ENCODE assay signal across 21 cellular contexts in the genomic region with DNA sequence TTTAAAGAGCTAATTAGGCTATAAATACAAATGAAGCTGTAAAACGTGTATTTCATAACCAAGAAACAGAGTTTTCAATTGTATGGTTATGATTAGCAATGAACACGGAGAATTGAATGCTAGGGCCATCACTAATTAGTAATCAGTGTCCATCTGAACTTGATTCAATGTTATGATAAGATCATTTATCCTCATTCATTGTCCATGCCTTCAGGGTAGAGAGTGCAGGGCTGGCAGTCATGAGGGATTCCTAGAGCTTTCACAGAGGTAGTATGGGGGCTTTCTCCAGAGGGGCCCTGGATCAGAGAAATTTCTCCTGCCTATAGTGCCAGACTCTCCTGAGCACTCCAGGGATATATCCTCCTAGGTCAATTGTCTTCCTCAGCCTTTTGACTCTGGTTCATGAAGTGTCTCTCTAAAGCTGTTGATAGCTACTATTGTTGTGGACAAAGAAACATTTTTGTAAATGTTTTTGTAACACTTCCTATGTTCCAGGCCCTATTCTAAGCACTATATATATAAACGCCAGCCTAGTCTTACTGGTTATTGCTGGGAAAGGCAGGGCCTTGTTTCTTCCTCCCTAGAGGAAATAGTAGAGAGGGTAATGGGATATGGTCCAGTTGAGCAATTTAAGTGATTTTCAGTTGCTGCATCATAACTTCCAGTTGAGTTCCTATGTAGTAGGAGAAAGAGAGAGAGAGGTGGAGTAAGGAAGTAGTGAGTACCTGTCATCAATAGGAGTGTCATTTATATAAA.
DNase-seq lines count a peak whose midpoint lies in the region; ATAC-seq, FAIRE-seq and TF ChIP-seq lines count a peak whose summit lies in the region.
"Had no signal": no experiment of that assay in that cellular context is flagged by ENCODE, and none has a peak within 500 bp of the region (broad histone marks: within the 10 kb centered on the region; RNA-seq: fewer than 3 reads in every experiment).

No MANE protein-coding gene starts in this region.

- H3K9me3 Mint-ChIP-seq in progenitor cell of endocrine pancreas (ENCODE audit: low read depth), result no peaks in the 10 kb centered on the region
- H3K9me3 Mint-ChIP-seq: CD4-positive, alpha-beta memory T cell had no signal

- peaks cover 10% of the 10 kb centered on the region for H3K4me1 Mint-ChIP-seq in progenitor cell of endocrine pancreas (ENCODE audit: low read depth)

- H3K27me3 ChIP-seq in right atrium auricular region, result no peaks in the 10 kb centered on the region

- no peaks in the 10 kb centered on the region for H3K27me3 Mint-ChIP-seq in progenitor cell of endocrine pancreas

- H3K27ac Mint-ChIP-seq in progenitor cell of endocrine pancreas, result no peak overlapping the region
- H3K27ac Mint-ChIP-seq: CD4-positive, alpha-beta memory T cell had no signal

- ATAC-seq in left ventricle myocardium superior (peak; percentile 27), SK-N-SH treated with all-trans-retinoic acid at 6 μM for 48 hours (no peak)

- FAIRE-seq in urothelium cell line (lab: Jason Lieb, UNC), result peak; percentile 83
- FAIRE-seq: GM12891, GM18507, H1 had no signal

- no peak overlapping the region for H3K4me3 Mint-ChIP-seq in progenitor cell of endocrine pancreas (ENCODE audit: low read depth)
- H3K4me3 Mint-ChIP-seq: CD4-positive, alpha-beta memory T cell had no signal

- H3K27ac ChIP-seq in right atrium auricular region, result no peak overlapping the region
- H3K27ac ChIP-seq: GM23248 had no signal

- no peaks in the 10 kb centered on the region for H3K36me3 ChIP-seq in right atrium auricular region

- no peak overlapping the region for H3K4me3 ChIP-seq in right atrium auricular region
- H3K4me3 ChIP-seq: GM23248 had no signal

- intact Hi-C loops in left ventricle myocardium superior (cut with micrococcal nuclease), result no loop called here

- TF ChIP-seq CTCF in right atrium auricular region (IDR thresholded peaks at IDR 0.05) (no peak), progenitor cell of endocrine pancreas (IDR thresholded peaks at IDR 0.05; ENCODE audit: unreplicated experiment) (no peak)

- peaks cover 1% of the 10 kb centered on the region for H3K36me3 Mint-ChIP-seq in progenitor cell of endocrine pancreas (ENCODE audit: insufficient read depth)
- H3K36me3 Mint-ChIP-seq: CD4-positive, alpha-beta memory T cell had no signal

- DNase-seq in left ventricle myocardium superior, result no peak
- no peak for DNase-seq in right atrium auricular region (ENCODE audit: low spot score)
- peak; percentile 27 to 60 for DNase-seq in dermis microvascular lymphatic vessel endothelial cell (ENCODE audit: low read depth in 2 of 2)
- no peak for DNase-seq in urothelium cell line (ENCODE audit: low spot score)
- DNase-seq in SIG-M5 treated with dmso at 0.1 percent for 504 hours (lab: John Stamatoyannopoulos, UW; ENCODE audit: unreplicated experiment), result no peak
- no peak for DNase-seq in progenitor cell of endocrine pancreas (ENCODE audit: low spot score, unreplicated experiment)
- no peak for DNase-seq in OCI-M2 (lab: John Stamatoyannopoulos, UW; ENCODE audit: unreplicated experiment)
- DNase-seq: C1 segment of cervical spinal cord; Calu3; CD4-positive, alpha-beta memory T cell; COR-L47; DMS53; DMS79 treated with DMSO at 0.1 percent for 48 hours; GF-D8; GM23248; H7; HCEC 1CT had no signal

- H3K9me3 ChIP-seq in right atrium auricular region, result no peaks in the 10 kb centered on the region

- H3K4me1 ChIP-seq in right atrium auricular region, result no peaks in the 10 kb centered on the region

TF ChIP-seq in SK-N-SH treated with all-trans-retinoic acid at 6 μM for 48 hours, 23 proteins besides CTCF, POLR2A, EP300 and RAD21:
- peak; percentile 31; the same call in 1 of the 2 replicates for TF ChIP-seq TCF4 (CRISPR knock-in tag; IDR thresholded peaks at IDR 0.05; ENCODE audit: borderline replicate concordance)
- TF ChIP-seq SNAI2 (CRISPR knock-in tag; IDR thresholded peaks at IDR 0.05), result no peak
TF ChIP-seq in SK-N-SH treated with all-trans-retinoic acid at 6 μM for 48 hours: peak in this region for 1.

Comparison
In these comparisons a context has a peak if more than half of its experiments do, and no peak if none do; other contexts are left out.
1. DNase-seq: peak in dermis microvascular lymphatic vessel endothelial cell (2 of 2); none in left ventricle myocardium superior (single experiment), right atrium auricular region (single experiment), urothelium cell line (single experiment), SIG-M5 treated with dmso at 0.1 percent for 504 hours (single experiment), progenitor cell of endocrine pancreas (single experiment) and OCI-M2 (single experiment).